ENCODE assay signal across 8 cellular contexts in genomic region chr10:15088428-15089261, GRCh38. TPM values are rescaled to one million over a fixed set of nuclear protein-coding genes. Genes with fewer than 3 reads are reported as not detected.
A peak's percentile ranks its signal among the peaks of the same experiment; 100 is the strongest.
DNase-seq lines count a peak whose midpoint lies in the region; ATAC-seq and TF ChIP-seq lines count a peak whose summit lies in the region.

ACBD7 (minus strand) TSS chr10:15088776; CDS start chr10:15088728, 48 bp downstream.

- H3K9me3 ChIP-seq in iPS DF 6.9 (ENCODE audit: control insufficient read depth, insufficient read depth, low read length) (no peaks in the 10 kb centered on the region), gastrocnemius medialis (no peaks in the 10 kb centered on the region)

- H3K36me3 ChIP-seq in iPS DF 6.9 (ENCODE audit: control insufficient read depth, insufficient read depth, low read length): no peaks in the 10 kb centered on the region
- no peaks in the 10 kb centered on the region for H3K36me3 ChIP-seq in gastrocnemius medialis

- DNase-seq in NCI-H146 (lab: John Stamatoyannopoulos, UW) (peak; percentile 96), T1000 (lab: John Stamatoyannopoulos, UW) (peak; percentile 98), astrocyte of the hippocampus (ENCODE audit: low read depth, low spot score) (peak; percentile 94), iPS DF 6.9 (ENCODE audit: low read depth, low spot score) (no peak), gastrocnemius medialis (peak; percentile 39 to 46), cortex of kidney (lab: John Stamatoyannopoulos, UW) (no peak)

- in situ Hi-C loops in gastrocnemius medialis (cut with MboI; ENCODE audit: low sequenced_read_pairs in 4 of 4): loop anchor here in 1 of 4 donors (25.0 kb wide), 1 partner anchor 251 kb away; the partner anchor contains the start of genes CDNF, HSPA14 and MSANTD7

- TF ChIP-seq CTCF in gastrocnemius medialis (IDR thresholded peaks at IDR 0.05 in 4 of 5, conservative IDR thresholded peaks at IDR 0.05 in 1 of 5): peak; percentile 34 to 64 (median 39)

- peak within 1 kb of the TSS; percentile 68; the same call in 1 of the 2 replicates for H3K4me3 ChIP-seq in iPS DF 6.9 (ENCODE audit: low read length)
- peak within 1 kb of the TSS; percentile 62 to 79 (median 63) for H3K4me3 ChIP-seq in gastrocnemius medialis

- intact Hi-C loops in gastrocnemius medialis (cut with DNase I; ENCODE audit: low total_unique reads): no loop called here

- no peak for TF ChIP-seq POLR2A in gastrocnemius medialis (IDR thresholded peaks at IDR 0.05)

- ATAC-seq in GM18498 (IDR thresholded peaks at IDR 0.05; ENCODE audit: unreplicated experiment) (peak; percentile 100), HG02852 (IDR thresholded peaks at IDR 0.05; ENCODE audit: unreplicated experiment) (peak; percentile 100), gastrocnemius medialis (peak; percentile 82)

- no peak within 1 kb of the TSS for H3K27ac ChIP-seq in iPS DF 6.9 (ENCODE audit: low read length)
- no peak within 1 kb of the TSS for H3K27ac ChIP-seq in gastrocnemius medialis

- H3K27me3 ChIP-seq in iPS DF 6.9 (ENCODE audit: control insufficient read depth, insufficient read depth, low read length) (no peaks in the 10 kb centered on the region), gastrocnemius medialis (no peaks in the 10 kb centered on the region)

- H3K4me1 ChIP-seq in iPS DF 6.9 (ENCODE audit: control insufficient read depth, insufficient read depth, low read length): no peaks in the 10 kb centered on the region
- peaks cover 2 to 9% of the 10 kb centered on the region in 2 donors for H3K4me1 ChIP-seq in gastrocnemius medialis

- no CpG with 5 or more reads among the region's 63 CpGs for WGBS in iPS DF 6.9 (ENCODE audit: insufficient coverage, insufficient read length)

RNA-seq across cellular contexts. Expression of gene ACBD7, which starts in this region (rescaled TPM):
- total RNA-seq in gastrocnemius medialis: not detected

Comparison
In these comparisons a context has a peak if more than half of its experiments do, and no peak if none do; other contexts are left out.
1. Peak in DNase-seq, ATAC-seq and H3K4me3 ChIP-seq in gastrocnemius medialis; RNA of the gene not detected or under 1 TPM.
2. DNase-seq: peak in NCI-H146 (single experiment), T1000 (single experiment) and astrocyte of the hippocampus (single experiment); none in iPS DF 6.9 (single experiment) and cortex of kidney (single experiment).
3. Peak in every context shown above with its lines, with median percentiles within 50 percentile points of each other: ATAC-seq.